In the genomic region with DNA sequence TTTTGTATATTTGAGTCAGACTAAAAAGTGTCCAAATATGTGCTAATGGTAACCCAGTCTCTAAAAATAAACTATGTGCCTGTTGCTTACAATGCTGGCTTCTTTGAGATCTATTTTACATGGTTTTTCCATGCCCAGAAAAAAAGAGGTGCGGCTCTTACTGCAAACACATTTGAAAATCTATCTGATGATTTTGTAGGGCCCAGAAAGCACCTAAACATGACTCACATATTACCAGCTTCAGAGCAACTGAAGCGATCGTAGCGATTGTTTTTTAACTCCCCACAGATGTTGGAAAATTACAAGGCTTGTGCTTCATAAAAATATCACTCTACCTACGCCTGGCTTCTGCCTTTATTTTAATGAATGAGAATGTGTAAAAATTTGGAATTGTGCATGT, we compare ENCODE assay signal across 18 cellular contexts. TPM values are rescaled to one million over a fixed set of nuclear protein-coding genes. Genes with fewer than 3 reads are reported as not detected.
DNase-seq lines count a peak whose midpoint lies in the region; ATAC-seq and TF ChIP-seq lines count a peak whose summit lies in the region.
"Had no signal": no experiment of that assay in that cellular context is flagged by ENCODE, and none has a peak within 500 bp of the region (broad histone marks: within the 10 kb centered on the region; RNA-seq: fewer than 3 reads in every experiment).

No MANE protein-coding gene starts in this region.

- no peaks in the 10 kb centered on the region for H3K27me3 ChIP-seq in Panc1 (ENCODE audit: control insufficient read depth, insufficient read depth, low read length)
- no peaks in the 10 kb centered on the region for H3K27me3 ChIP-seq in osteoblast (ENCODE audit: insufficient read depth, low read length)
- H3K27me3 ChIP-seq in Caco-2 (replicated peaks; ENCODE audit: control insufficient read depth, insufficient read depth, low read length), result no peaks in the 10 kb centered on the region
- H3K27me3 ChIP-seq: ovary had no signal

- no peaks in the 10 kb centered on the region for H3K36me3 Mint-ChIP-seq in Caco-2 (ENCODE audit: insufficient read depth, unreplicated experiment)
- H3K36me3 Mint-ChIP-seq: activated CD4-positive, alpha-beta memory T cell treated with anti-CD3 and anti-CD28 coated beads for 36 hours; CD14-positive monocyte; stimulated activated memory B cell treated with anti-CD40 and anti-IgM and Interleukin-4, amounts not matched to agents 10 μg/mL and 1 μg/mL and 100 μg/mL, for 72 hours had no signal

- CTCF ChIA-PET in Panc1 (lab: Charles Lee) (interaction anchor here (0.7 kb wide), 1 partner anchor 636 kb away, joined by 3 read pairs; no protein-coding TSS in a partner anchor), Caco-2 (lab: Charles Lee) (interaction anchor here (0.6 kb wide), 1 partner anchor 720 kb away, joined by 3 read pairs; no protein-coding TSS in a partner anchor)

- TF ChIP-seq CTCF in Panc1 (IDR thresholded peaks at IDR 0.05) (no peak), epithelial cell of esophagus (IDR thresholded peaks at IDR 0.05; ENCODE audit: insufficient read depth, low read depth, low read length, missing control alignments) (no peak), osteoblast (IDR thresholded peaks at IDR 0.05; ENCODE audit: extremely low read depth, low read depth, low read length) (no peak), Caco-2 (IDR thresholded peaks at IDR 0.05; ENCODE audit: insufficient read depth in 1 of 2, low read depth in 1 of 2, low read length in 1 of 2, severe bottlenecking in 1 of 2, unreplicated experiment in 1 of 2) (no peak)

- intact Hi-C loops in Panc1 (cut with micrococcal nuclease; ENCODE audit: unreplicated experiment), result no loop called here
- intact Hi-C loops in Caco-2 (cut with micrococcal nuclease; ENCODE audit: unreplicated experiment), result no loop called here

- H3K9me3 Mint-ChIP-seq in Caco-2 (ENCODE audit: unreplicated experiment), result no peaks in the 10 kb centered on the region
- H3K9me3 Mint-ChIP-seq: activated CD4-positive, alpha-beta memory T cell treated with anti-CD3 and anti-CD28 coated beads for 36 hours; stimulated activated memory B cell treated with anti-CD40 and anti-IgM and Interleukin-4, amounts not matched to agents 10 μg/mL and 1 μg/mL and 100 μg/mL, for 72 hours; T-helper 1 cell treated with Interleukin-12 subunit alpha and Interleukin-12 subunit beta and Interleukin-4 antibody, amounts not matched to agents 30 μg/mL and 1 μg/mL, for 36 hours had no signal

- no peak overlapping the region for H2AFZ ChIP-seq in osteoblast (ENCODE audit: low read length)

- POLR2A ChIA-PET in Panc1 (lab: Charles Lee) (no interaction called here), Caco-2 (lab: Charles Lee) (interaction anchor here (0.6 kb wide), 1 partner anchor 822 kb away, joined by 3 read pairs; no protein-coding TSS in a partner anchor)

- H3K27ac ChIP-seq in Panc1 (ENCODE audit: low read length), result no peak overlapping the region
- peak overlapping the region; percentile 38 for H3K27ac ChIP-seq in osteoblast (ENCODE audit: low read depth, low read length)
- H3K27ac ChIP-seq: ovary had no signal

- H3K27me3 Mint-ChIP-seq in Caco-2 (ENCODE audit: insufficient read depth, unreplicated experiment), result no peaks in the 10 kb centered on the region

- DNase-seq in Caki2 (ENCODE audit: low read depth) (peak; percentile 39), Panc1 (ENCODE audit: low read depth, low spot score) (no peak), epithelial cell of esophagus (ENCODE audit: low read depth) (peak; percentile 76), osteoblast (ENCODE audit: insufficient read length, low spot score, missing footprints) (peak; percentile 92), NCI-H526 (lab: John Stamatoyannopoulos, UW) (no peak), NCI-H774 (lab: John Stamatoyannopoulos, UW) (no peak), Caco-2 (no peak), AML-193 (lab: John Stamatoyannopoulos, UW) (no peak)
- DNase-seq: activated CD4-positive, alpha-beta memory T cell treated with anti-CD3 and anti-CD28 coated beads for 36 hours; activated effector memory CD4-positive, alpha-beta T cell treated with anti-CD3 and anti-CD28 coated beads, Interleukin-2, amount 50 U/mL, for 16 hours; caudate nucleus; glutamatergic neuron; NK-92 treated with Interleukin-12 subunit alpha and Interleukin-12 subunit beta, amount 100 ng/mL, for 24 hours; ovary; stimulated activated CD4-positive, alpha-beta T cell treated with anti-CD3 and anti-CD28 coated beads, Interleukin-2, amount 100 ng/mL, for 24 hours had no signal

- no peaks in the 10 kb centered on the region for H4K20me1 ChIP-seq in osteoblast (ENCODE audit: insufficient read depth, low read length)

- H3K79me2 ChIP-seq in osteoblast (ENCODE audit: insufficient read depth, low read length), result no peaks in the 10 kb centered on the region

- H3K4me1 ChIP-seq in Panc1 (ENCODE audit: control insufficient read depth, insufficient read depth, low read length) (no peaks in the 10 kb centered on the region), osteoblast (ENCODE audit: insufficient read depth, low read length) (peaks cover 48% of the 10 kb centered on the region), Caco-2 (no peaks in the 10 kb centered on the region)

- in situ Hi-C loops in Caki2 (cut with HindIII; ENCODE audit: low pct_unique_long_range_greater_than_20kb, low sequenced_read_pairs), result no loop called here
- in situ Hi-C loops in Panc1 (cut with HindIII; ENCODE audit: low pct_unique_long_range_greater_than_20kb, low sequenced_read_pairs), result no loop called here

- no peaks in the 10 kb centered on the region for H3K4me1 Mint-ChIP-seq in Caco-2 (ENCODE audit: low read depth, unreplicated experiment)
- H3K4me1 Mint-ChIP-seq: CD14-positive monocyte; stimulated activated memory B cell treated with anti-CD40 and anti-IgM and Interleukin-4, amounts not matched to agents 10 μg/mL and 1 μg/mL and 100 μg/mL, for 72 hours had no signal

- H3K4me3 ChIP-seq in Panc1 (ENCODE audit: low read depth in 2 of 2, low read length in 2 of 2) (peak overlapping the region in 1 of 2 experiments; percentile 21; a peak in 2 of 4 replicates), epithelial cell of esophagus (ENCODE audit: low read length) (no peak overlapping the region), osteoblast (ENCODE audit: insufficient read depth, low read length) (peak overlapping the region; percentile 23), Caco-2 (ENCODE audit: low read depth, low read length) (no peak overlapping the region)
- H3K4me3 ChIP-seq: ovary had no signal

- H3K27ac Mint-ChIP-seq in Caco-2 (ENCODE audit: unreplicated experiment), result no peak overlapping the region
- H3K27ac Mint-ChIP-seq: activated CD4-positive, alpha-beta memory T cell treated with anti-CD3 and anti-CD28 coated beads for 36 hours; CD14-positive monocyte; stimulated activated memory B cell treated with anti-CD40 and anti-IgM and Interleukin-4, amounts not matched to agents 10 μg/mL and 1 μg/mL and 100 μg/mL, for 72 hours; T-helper 1 cell treated with Interleukin-12 subunit alpha and Interleukin-12 subunit beta and Interleukin-4 antibody, amounts not matched to agents 30 μg/mL and 1 μg/mL, for 36 hours had no signal

- no peak overlapping the region for H3K4me3 Mint-ChIP-seq in Caco-2 (ENCODE audit: unreplicated experiment)
- H3K4me3 Mint-ChIP-seq: activated CD4-positive, alpha-beta memory T cell treated with anti-CD3 and anti-CD28 coated beads for 36 hours; CD14-positive monocyte; stimulated activated memory B cell treated with anti-CD40 and anti-IgM and Interleukin-4, amounts not matched to agents 10 μg/mL and 1 μg/mL and 100 μg/mL, for 72 hours; T-helper 1 cell treated with Interleukin-12 subunit alpha and Interleukin-12 subunit beta and Interleukin-4 antibody, amounts not matched to agents 30 μg/mL and 1 μg/mL, for 36 hours had no signal

- H3K9me3 ChIP-seq in Panc1 (ENCODE audit: control insufficient read depth, insufficient read depth, low read depth, low read length) (no peaks in the 10 kb centered on the region), osteoblast (ENCODE audit: low read depth, low read length) (no peaks in the 10 kb centered on the region), Caco-2 (no peaks in the 10 kb centered on the region)
- H3K9me3 ChIP-seq: ovary had no signal

- H3K4me2 ChIP-seq in osteoblast (ENCODE audit: insufficient read depth, low read length), result peak overlapping the region; percentile 57

- peak; percentile 68; the same call in 1 of the 2 replicates for ATAC-seq in Panc1
- ATAC-seq: stimulated activated memory B cell treated with anti-CD40 and anti-IgM and Interleukin-4, amounts not matched to agents 10 μg/mL and 1 μg/mL and 100 μg/mL, for 72 hours had no signal

- H3K36me3 ChIP-seq in Panc1 (ENCODE audit: control insufficient read depth, insufficient read depth, low read length) (no peaks in the 10 kb centered on the region), osteoblast (ENCODE audit: insufficient read depth, low read length) (no peaks in the 10 kb centered on the region), Caco-2 (ENCODE audit: control insufficient read depth, insufficient read depth, low read length) (no peaks in the 10 kb centered on the region)
- H3K36me3 ChIP-seq: ovary had no signal

- BruUV-seq in Panc1 (replicated peaks; lab: Mats Ljungman, UMichigan) (no TSS peak), Caco-2 (replicated peaks; lab: Mats Ljungman, UMichigan) (no TSS peak)

RNA-seq across cellular contexts. Expression of gene SUCNR1, which starts 53.5 kb away (rescaled TPM):
- total RNA-seq in Caki2 (2014; rRNA removed; shearing (Covaris generic); ENCODE audit: low replicate concordance), result 0.47 TPM in 1 of 2 replicates, not detected in the other
- total RNA-seq in Panc1 (2021; ENCODE audit: unreplicated experiment) (not detected), osteoblast (under 0.01 TPM in 1 of 2 replicates, not detected in the other), Caco-2 (2022) (not detected in 2 replicates)
- polyA plus RNA-seq in Panc1 (2012; ENCODE audit: insufficient read length), result not detected
- total RNA-seq: activated CD4-positive, alpha-beta memory T cell treated with anti-CD3 and anti-CD28 coated beads for 36 hours had no signal

Comparison
In these comparisons a context has a peak if more than half of its experiments do, and no peak if none do; other contexts are left out.
1. DNase-seq: peak in Caki2 (single experiment), epithelial cell of esophagus (single experiment) and osteoblast (single experiment); none in Panc1 (single experiment), NCI-H526 (0 of 2), NCI-H774 (single experiment), Caco-2 (0 of 2) and AML-193 (0 of 2).